Comparison of ENCODE assay signal across 9 cellular contexts in genomic region chr12:116053479-116054195, GRCh38.
DNase-seq lines count a peak whose midpoint lies in the region; ATAC-seq, FAIRE-seq and TF ChIP-seq lines count a peak whose summit lies in the region.
"Had no signal": no experiment of that assay in that cellular context is flagged by ENCODE, and none has a peak within 500 bp of the region (broad histone marks: within the 10 kb centered on the region; RNA-seq: fewer than 3 reads in every experiment).

No MANE protein-coding gene starts in this region.

- DNase-seq in A549 (ENCODE audit: low read depth in 1 of 2, low spot score in 1 of 2) (peak in 1 of 2 experiments; percentile 59), NB4 (ENCODE audit: low read depth) (peak; percentile 27), esophagus muscularis mucosa (ENCODE audit: extremely low spot score) (no peak), mucosa of descending colon (peak in 1 of 3 donors; percentile 24), NOMO-1 treated with dmso at 0.1 percent for 144 hours (lab: John Stamatoyannopoulos, UW; ENCODE audit: unreplicated experiment) (no peak), amniotic stem cell (lab: John Stamatoyannopoulos, UW) (no peak), superior temporal gyrus (ENCODE audit: extremely low spot score) (no peak)
- DNase-seq: SHP77 had no signal

- no peaks in the 10 kb centered on the region for H3K27me3 ChIP-seq in esophagus muscularis mucosa

- peak; percentile 66 to 77; a peak in 5 of 6 replicates for ATAC-seq in A549
- peak; percentile 81 for ATAC-seq in mucosa of descending colon
- no peak for ATAC-seq in GM21717 (IDR thresholded peaks at IDR 0.05; ENCODE audit: unreplicated experiment)

- peak overlapping the region; percentile 60 for H3K4me2 ChIP-seq in A549

- no peaks in the 10 kb centered on the region for H3K9me3 ChIP-seq in A549
- H3K9me3 ChIP-seq in esophagus muscularis mucosa, result no peaks in the 10 kb centered on the region
- no peaks in the 10 kb centered on the region for H3K9me3 ChIP-seq in mucosa of descending colon

- FAIRE-seq in A549 (lab: Jason Lieb, UNC), result no peak

- TF ChIP-seq RAD21 in A549 (conservative IDR thresholded peaks at IDR 0.05 in 1 of 2, IDR thresholded peaks at IDR 0.05 in 1 of 2), result no peak

- CTCF ChIA-PET in A549 (lab: Yijun Ruan, JAX), result interaction anchor here (0.8 to 1.8 kb wide), 4 partner anchors 9 to 43 kb away, joined by 3 to 7 read pairs (median 4); no protein-coding TSS in a partner anchor

- no peaks in the 10 kb centered on the region for H3K36me3 ChIP-seq in esophagus muscularis mucosa
- no peaks in the 10 kb centered on the region for H3K36me3 ChIP-seq in mucosa of descending colon (ENCODE audit: low read depth)

- TF ChIP-seq POLR2A in A549 (IDR thresholded peaks at IDR 0.05; ENCODE audit: low read length), result no peak
- TF ChIP-seq POLR2A in NB4 (IDR thresholded peaks at IDR 0.05; ENCODE audit: extremely low read depth, insufficient read length), result no peak
- TF ChIP-seq POLR2A in esophagus muscularis mucosa (IDR thresholded peaks at IDR 0.05; ENCODE audit: low read depth), result no peak

- no peak for TF ChIP-seq EP300 in A549 (IDR thresholded peaks at IDR 0.05)
- TF ChIP-seq EP300 in esophagus muscularis mucosa (IDR thresholded peaks at IDR 0.05), result no peak

- POLR2A ChIA-PET in A549 (lab: Yijun Ruan, JAX), result no interaction called here

- intact Hi-C loops in esophagus muscularis mucosa (cut with DNase I), result no loop called here
- intact Hi-C loops in mucosa of descending colon (cut with DNase I, micrococcal nuclease), result no loop called here

- WGBS in A549 (ENCODE audit: missing lambda C conversion rate), result 11% methylated on average over 3 of the region's 3 CpGs
- WGBS in esophagus muscularis mucosa, result 38% methylated on average over 3 of the region's 3 CpGs

- H3K4me3 ChIP-seq in A549 (no peak overlapping the region), NB4 (ENCODE audit: low read depth, low read length) (no peak overlapping the region), esophagus muscularis mucosa (no peak overlapping the region), mucosa of descending colon (no peak overlapping the region)

- H3K27ac ChIP-seq in A549, result peak overlapping the region; percentile 4 to 65; a peak in 4 of 6 replicates
- H3K27ac ChIP-seq in esophagus muscularis mucosa (replicated peaks in 1 of 4), result peak overlapping the region; percentile 17 to 32 (median 24)

- H3K4me1 ChIP-seq in A549 (peaks cover 62% of the 10 kb centered on the region), esophagus muscularis mucosa (peaks cover 36 to 74% (median 70%) of the 10 kb centered on the region in 4 donors), mucosa of descending colon (ENCODE audit: low read depth) (peaks cover 5% of the 10 kb centered on the region)

- no peak for TF ChIP-seq CTCF in A549 (IDR thresholded peaks at IDR 0.05)
- TF ChIP-seq CTCF in NB4 (IDR thresholded peaks at IDR 0.05; ENCODE audit: low read depth, low read length), result no peak
- no peak for TF ChIP-seq CTCF in esophagus muscularis mucosa (IDR thresholded peaks at IDR 0.05)
- TF ChIP-seq CTCF in mucosa of descending colon (IDR thresholded peaks at IDR 0.05), result no peak

TF ChIP-seq in A549, 52 proteins besides CTCF, POLR2A, EP300 and RAD21:
- TF ChIP-seq CEBPB (IDR thresholded peaks at IDR 0.05), result peak; percentile 44 to 73; a peak in 3 of 4 replicates
- no peak for TF ChIP-seq ATOH8 (CRISPR knock-in tag; IDR thresholded peaks at IDR 0.05; ENCODE audit: low read depth)
